In the genomic region with DNA sequence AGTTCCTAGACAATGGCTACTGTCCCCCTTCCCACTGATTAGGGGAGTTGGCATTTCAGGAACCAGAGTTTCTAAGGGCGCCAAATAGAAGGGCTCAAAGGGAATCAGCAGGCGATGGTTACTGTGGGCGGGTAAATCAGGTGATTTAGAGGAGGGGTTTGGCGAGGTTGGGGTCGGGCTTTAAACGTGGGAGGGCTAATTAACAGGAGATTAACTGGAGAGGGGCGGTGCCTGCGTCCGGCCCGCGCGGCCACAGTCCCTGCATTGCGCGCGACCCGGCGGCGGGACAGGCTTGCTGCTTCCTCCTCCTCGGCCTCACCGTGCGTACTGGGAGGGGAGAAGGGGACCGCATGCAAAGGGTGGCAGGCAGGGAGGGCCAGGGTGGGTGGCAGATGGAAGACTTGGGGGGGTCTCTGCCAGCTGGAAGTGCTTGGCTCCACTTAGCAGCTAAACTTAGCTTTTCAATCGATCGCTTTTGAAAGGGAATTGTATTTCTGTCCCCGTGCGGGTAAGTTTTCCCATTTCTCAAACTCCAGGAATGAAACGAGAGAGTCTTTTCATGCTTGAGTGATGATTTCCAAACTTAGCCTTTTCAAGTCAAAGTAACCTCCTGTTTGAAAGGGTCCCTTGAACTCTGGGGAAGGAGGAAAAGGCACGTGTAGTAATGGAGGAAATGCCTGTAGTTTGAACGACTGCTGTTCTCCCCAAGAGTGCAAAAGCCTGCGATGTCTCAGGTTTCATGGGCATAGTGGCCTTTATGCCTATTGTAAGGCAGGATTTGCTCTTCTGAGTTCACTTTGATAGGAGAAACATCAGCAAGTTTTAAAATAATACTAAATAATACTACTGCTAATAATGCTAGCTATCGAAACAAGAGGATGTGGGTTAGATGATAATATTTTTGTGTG, we compare ENCODE assay signal across 8 cellular contexts. TPM values are rescaled to one million over a fixed set of nuclear protein-coding genes. Genes with fewer than 3 reads are reported as not detected.
DNase-seq lines count a peak whose midpoint lies in the region; ATAC-seq and TF ChIP-seq lines count a peak whose summit lies in the region.

A gene with protein sequence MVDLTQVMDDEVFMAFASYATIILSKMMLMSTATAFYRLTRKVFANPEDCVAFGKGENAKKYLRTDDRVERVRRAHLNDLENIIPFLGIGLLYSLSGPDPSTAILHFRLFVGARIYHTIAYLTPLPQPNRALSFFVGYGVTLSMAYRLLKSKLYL (plus strand): TSS at position 255 of the 908 bp plus-strand sequence. CDS start 6,608 bp downstream, outside the sequence.

- peak within 1 kb of the TSS; percentile 88 for H3K4me3 Mint-ChIP-seq in endodermal cell
- peak within 1 kb of the TSS; percentile 95 for H3K4me3 Mint-ChIP-seq in type B pancreatic cell

- H3K9me3 ChIP-seq in endodermal cell (ENCODE audit: control insufficient read depth, low read length) = no peaks in the 10 kb centered on the region
- H3K9me3 ChIP-seq in lung (ENCODE audit: control insufficient read depth in 2 of 2, insufficient read depth in 1 of 2, low read length in 1 of 2) = no peaks in the 10 kb centered on the region

- H3K4me1 ChIP-seq in endodermal cell (ENCODE audit: control insufficient read depth, insufficient read depth, low read length) = peaks cover 4% of the 10 kb centered on the region
- H3K4me1 ChIP-seq in lung (ENCODE audit: control insufficient read depth in 2 of 2, insufficient read depth in 2 of 2, low read length in 2 of 2) = no peaks in the 10 kb centered on the region

- H3K27ac ChIP-seq in endodermal cell (ENCODE audit: low read depth, low read length) (peak within 1 kb of the TSS; percentile 15), lung (ENCODE audit: low read depth in 1 of 2, low read length in 1 of 2) (peak within 1 kb of the TSS; percentile 49 to 90)

- H3K27ac Mint-ChIP-seq in endodermal cell = peak within 1 kb of the TSS; percentile 91
- H3K27ac Mint-ChIP-seq in type B pancreatic cell = peak within 1 kb of the TSS; percentile 85

- H3K36me3 ChIP-seq in endodermal cell (ENCODE audit: control insufficient read depth, insufficient read depth, low read length) (peaks cover 14% of the 10 kb centered on the region), lung (ENCODE audit: control insufficient read depth in 2 of 2, insufficient read depth in 2 of 2, low read length in 2 of 2) (no peaks in the 10 kb centered on the region)

- H3K36me3 Mint-ChIP-seq in endodermal cell (ENCODE audit: low read depth) (peaks cover 26% of the 10 kb centered on the region), type B pancreatic cell (peaks cover 19% of the 10 kb centered on the region)

- ATAC-seq in GM18519 (IDR thresholded peaks at IDR 0.05; ENCODE audit: low FRiP score, unreplicated experiment) = peak; percentile 54
- ATAC-seq in HG03135 (IDR thresholded peaks at IDR 0.05; ENCODE audit: unreplicated experiment) = peak; percentile 62
- peak; percentile 90 for ATAC-seq in lung (ENCODE audit: insufficient read depth, low FRiP score)

- H3K27me3 ChIP-seq in endodermal cell (ENCODE audit: control insufficient read depth, insufficient read depth, low read length, poor library complexity, severe bottlenecking) (no peaks in the 10 kb centered on the region), lung (ENCODE audit: control insufficient read depth, insufficient read depth) (no peaks in the 10 kb centered on the region)

- no peaks in the 10 kb centered on the region for H3K27me3 Mint-ChIP-seq in endodermal cell (ENCODE audit: insufficient read depth)
- peaks cover 9% of the 10 kb centered on the region for H3K27me3 Mint-ChIP-seq in type B pancreatic cell

- DNase-seq in NOMO-1 treated with dmso at 0.1 percent for 144 hours (lab: John Stamatoyannopoulos, UW; ENCODE audit: unreplicated experiment) (peak; percentile 72), endodermal cell (peak; percentile 98), lung (ENCODE audit: low spot score) (peak; percentile 83), type B pancreatic cell (ENCODE audit: extremely low spot score, unreplicated experiment) (peak; percentile 78), T1000 (lab: John Stamatoyannopoulos, UW) (no peak)
- no peak for DNase-seq in activated CD4-positive, alpha-beta T cell treated with anti-CD3 and anti-CD28 coated beads, Interleukin-2, amount 50 U/mL, for 1 hour

- peaks cover 3% of the 10 kb centered on the region for H3K9me3 Mint-ChIP-seq in endodermal cell
- peaks cover 4% of the 10 kb centered on the region for H3K9me3 Mint-ChIP-seq in type B pancreatic cell

- peak within 1 kb of the TSS; percentile 66 for H3K9ac ChIP-seq in endodermal cell (ENCODE audit: extremely low read depth, low read length, poor library complexity, severe bottlenecking)

- 0% methylated on average over 8 to 31 of the region's 31 CpGs for WGBS in endodermal cell (ENCODE audit: insufficient coverage in 1 of 2, insufficient read length in 1 of 2), 2 experiments
- 2 to 3% methylated on average over 28 to 31 of the region's 31 CpGs for WGBS in lung, 2 donors

- TF ChIP-seq CTCF in endodermal cell (conservative IDR thresholded peaks at IDR 0.05) (no peak), lung (IDR thresholded peaks at IDR 0.05; ENCODE audit: control extremely low read depth, extremely low read depth) (no peak), type B pancreatic cell (conservative IDR thresholded peaks at IDR 0.05) (no peak)

- peak within 1 kb of the TSS; percentile 91 for H3K4me3 ChIP-seq in endodermal cell (ENCODE audit: low read length)
- H3K4me3 ChIP-seq in lung = peak within 1 kb of the TSS; percentile 52

- H3K4me1 Mint-ChIP-seq in endodermal cell (peaks cover 38% of the 10 kb centered on the region), type B pancreatic cell (ENCODE audit: unreplicated experiment) (peaks cover 17% of the 10 kb centered on the region)

RNA-seq across cellular contexts. Expression of the gene that starts here (rescaled TPM):
- total RNA-seq in endodermal cell = 100 to 1,000 TPM; 203 to 357 TPM
- polyA plus RNA-seq in endodermal cell (2013, experiment 1 of 2) = 209 TPM
- 188 TPM for polyA plus RNA-seq in endodermal cell (2013, experiment 2 of 2)
- 100 to 1,000 TPM; 134 to 381 TPM for total RNA-seq in lung
- polyA plus RNA-seq in lung = 100 to 1,000 TPM; 449 to 756 TPM
- total RNA-seq in type B pancreatic cell (ENCODE audit: low replicate concordance) = 71.6 and 150 TPM in 2 replicates

Comparison
In these comparisons a context has a peak if more than half of its experiments do, and no peak if none do; other contexts are left out.
1. DNase-seq: peak in NOMO-1 treated with dmso at 0.1 percent for 144 hours (single experiment), endodermal cell (single experiment), lung (single experiment) and type B pancreatic cell (single experiment); none in T1000 (single experiment) and activated CD4-positive, alpha-beta T cell treated with anti-CD3 and anti-CD28 coated beads, Interleukin-2, amount 50 U/mL, for 1 hour (single experiment).
2. Peak in every context shown above with its lines, with median percentiles within 50 percentile points of each other: ATAC-seq.